19 cellular contexts compared by ENCODE assay signal in genomic region chrX:136597954-136598353, GRCh38. TPM values are rescaled to one million over a fixed set of nuclear protein-coding genes. Genes with fewer than 3 reads are reported as not detected.
DNase-seq lines count a peak whose midpoint lies in the region; ATAC-seq and TF ChIP-seq lines count a peak whose summit lies in the region.
"Had no signal": no experiment of that assay in that cellular context is flagged by ENCODE, and none has a peak within 500 bp of the region (broad histone marks: within the 10 kb centered on the region; RNA-seq: fewer than 3 reads in every experiment).

No MANE protein-coding gene starts in this region.

- H3K27ac ChIP-seq in KMS-11 (peak overlapping the region; percentile 70), H9 (ENCODE audit: insufficient read length, low read depth, low read length) (no peak overlapping the region)
- H3K27ac ChIP-seq: SK-N-MC had no signal

- H3K4me3 ChIP-seq in KMS-11 (IDR thresholded peaks at IDR 0.05; ENCODE audit: insufficient read depth, low read depth, low read length), result no peak overlapping the region
- H3K4me3 ChIP-seq: K562, SK-N-MC had no signal

- H4K20me1 ChIP-seq in KMS-11 (ENCODE audit: insufficient read depth), result no peaks in the 10 kb centered on the region
- H4K20me1 ChIP-seq in H9 (ENCODE audit: control insufficient read depth, insufficient read depth, insufficient read length), result no peaks in the 10 kb centered on the region

- H4K5ac ChIP-seq in H9 (ENCODE audit: insufficient read length, low read depth, low read length), result no peak overlapping the region

- peak overlapping the region; percentile 93 for H3K27ac Mint-ChIP-seq in activated T-cell treated with anti-CD3 and anti-CD28 coated beads, Interleukin-2, amount 50 U/mL, for 72 hours
- peak overlapping the region; percentile 92 for H3K27ac Mint-ChIP-seq in activated CD4-positive, alpha-beta memory T cell treated with anti-CD3 and anti-CD28 coated beads for 36 hours
- H3K27ac Mint-ChIP-seq in stimulated activated effector memory CD8-positive, alpha-beta T cell treated with anti-CD3 and anti-CD28 coated beads, Interleukin-12 subunit alpha, Interleukin-12 subunit beta, amount 100 ng/mL, for 72 hours, result peak overlapping the region; percentile 76
- no peak overlapping the region for H3K27ac Mint-ChIP-seq in H9

- H3K4me1 ChIP-seq in KMS-11 (ENCODE audit: low read depth, poor library complexity, severe bottlenecking) (peaks cover 35% of the 10 kb centered on the region), H9 (ENCODE audit: insufficient read depth, low read length) (no peaks in the 10 kb centered on the region)

- H4K8ac ChIP-seq in H9 (replicated peaks; ENCODE audit: insufficient read length, low read depth, low read length), result no peak overlapping the region

- peak overlapping the region; percentile 50; the same call in 1 of the 2 replicates for H2AFZ ChIP-seq in KMS-11 (ENCODE audit: low read depth)
- no peak overlapping the region for H2AFZ ChIP-seq in H9 (ENCODE audit: low read length)

- no peak overlapping the region for H3K4ac ChIP-seq in H9 (ENCODE audit: low read depth, low read length)

- no peaks in the 10 kb centered on the region for H3K36me3 ChIP-seq in KMS-11 (ENCODE audit: insufficient read depth)

- H3K56ac ChIP-seq in H9 (ENCODE audit: insufficient read length, low read depth, low read length), result no peak overlapping the region

- H3K27me3 ChIP-seq in KMS-11 (ENCODE audit: insufficient read depth, low read depth) (no peaks in the 10 kb centered on the region), H9 (ENCODE audit: insufficient read depth, low read length) (no peaks in the 10 kb centered on the region)

- no peak overlapping the region for H2BK120ac ChIP-seq in H9 (ENCODE audit: low read depth, low read length, poor library complexity, severe bottlenecking)

- no peak overlapping the region for H2AK5ac ChIP-seq in H9 (ENCODE audit: insufficient read length, low read length)

- peak; percentile 41 to 53 for ATAC-seq in activated T-cell treated with anti-CD3 and anti-CD28 coated beads, Interleukin-2, amount 50 U/mL, for 72 hours (replicated peaks in 1 of 2)
- ATAC-seq in stimulated activated effector memory CD8-positive, alpha-beta T cell treated with anti-CD3 and anti-CD28 coated beads, Interleukin-12 subunit alpha, Interleukin-12 subunit beta, amount 100 ng/mL, for 72 hours, result no peak
- no peak for ATAC-seq in HG03460 (IDR thresholded peaks at IDR 0.05; ENCODE audit: unreplicated experiment)
- ATAC-seq: K562 had no signal

- H3T11ph ChIP-seq in H9 (ENCODE audit: low read length), result no peak overlapping the region

- H2BK12ac ChIP-seq in H9 (ENCODE audit: insufficient read length, low read depth, low read length), result no peak overlapping the region

- H3K79me2 ChIP-seq in KMS-11 (ENCODE audit: insufficient read depth, low read depth) (no peaks in the 10 kb centered on the region), H9 (ENCODE audit: insufficient read depth, low read length) (no peaks in the 10 kb centered on the region)

- no peaks in the 10 kb centered on the region for H3K23me2 ChIP-seq in H9 (ENCODE audit: insufficient read length, low read depth, low read length, poor library complexity, severe bottlenecking)

- H3K4me1 Mint-ChIP-seq in activated T-cell treated with anti-CD3 and anti-CD28 coated beads, Interleukin-2, amount 50 U/mL, for 72 hours (ENCODE audit: low read depth), result peaks cover 36% of the 10 kb centered on the region
- peaks cover 56% of the 10 kb centered on the region for H3K4me1 Mint-ChIP-seq in activated CD4-positive, alpha-beta memory T cell treated with anti-CD3 and anti-CD28 coated beads for 36 hours (ENCODE audit: low read depth)
- peaks cover 22% of the 10 kb centered on the region for H3K4me1 Mint-ChIP-seq in stimulated activated effector memory CD8-positive, alpha-beta T cell treated with anti-CD3 and anti-CD28 coated beads, Interleukin-12 subunit alpha, Interleukin-12 subunit beta, amount 100 ng/mL, for 72 hours
- no peaks in the 10 kb centered on the region for H3K4me1 Mint-ChIP-seq in H9

- peaks cover 20% of the 10 kb centered on the region for H3K9me3 ChIP-seq in H9 (ENCODE audit: control insufficient read depth, low read depth, low read length)

- no peak overlapping the region for H4K91ac ChIP-seq in H9 (ENCODE audit: insufficient read length, low read depth, low read length)

- no peak for DNase-seq in activated T-cell treated with anti-CD3 and anti-CD28 coated beads, Interleukin-2, amount 50 U/mL, for 72 hours
- DNase-seq in activated T-cell treated with anti-CD3 and anti-CD28 coated beads for 4 hours, result no peak
- no peak for DNase-seq in activated CD4-positive, alpha-beta memory T cell treated with anti-CD3 and anti-CD28 coated beads for 36 hours
- DNase-seq in stimulated activated effector memory CD8-positive, alpha-beta T cell treated with anti-CD3 and anti-CD28 coated beads, Interleukin-12 subunit alpha, Interleukin-12 subunit beta, amount 100 ng/mL, for 72 hours (ENCODE audit: low spot score in 2 of 2), result no peak
- DNase-seq in H9, result no peak
- DNase-seq: C1 segment of cervical spinal cord, NCI-H1105 treated with DMSO at 0.1 percent for 48 hours, NCI-H2029, NCI-H446, NCI-H524 treated with DMSO at 0.1 percent for 48 hours, NCI-H774, SIG-M5 had no signal

- CTCF ChIA-PET in activated CD4-positive, alpha-beta memory T cell treated with anti-CD3 and anti-CD28 coated beads for 36 hours (lab: Charles Lee), result interaction anchor here (0.7 to 1.6 kb wide), 8 partner anchors 9 to 101 kb away, joined by 3 to 6 read pairs (median 4); no protein-coding TSS in a partner anchor

- H3K27me3 Mint-ChIP-seq in activated T-cell treated with anti-CD3 and anti-CD28 coated beads, Interleukin-2, amount 50 U/mL, for 72 hours (ENCODE audit: low read depth), result peaks cover 12% of the 10 kb centered on the region
- no peaks in the 10 kb centered on the region for H3K27me3 Mint-ChIP-seq in activated CD4-positive, alpha-beta memory T cell treated with anti-CD3 and anti-CD28 coated beads for 36 hours
- no peaks in the 10 kb centered on the region; the same call in 1 of the 2 replicates for H3K27me3 Mint-ChIP-seq in H9 (ENCODE audit: low read depth)

- H3K4me3 Mint-ChIP-seq in activated T-cell treated with anti-CD3 and anti-CD28 coated beads, Interleukin-2, amount 50 U/mL, for 72 hours, result peak overlapping the region; percentile 72 to 79
- peak overlapping the region; percentile 54 for H3K4me3 Mint-ChIP-seq in activated CD4-positive, alpha-beta memory T cell treated with anti-CD3 and anti-CD28 coated beads for 36 hours
- no peak overlapping the region for H3K4me3 Mint-ChIP-seq in stimulated activated effector memory CD8-positive, alpha-beta T cell treated with anti-CD3 and anti-CD28 coated beads, Interleukin-12 subunit alpha, Interleukin-12 subunit beta, amount 100 ng/mL, for 72 hours
- no peak overlapping the region for H3K4me3 Mint-ChIP-seq in H9

- POLR2A ChIA-PET in activated CD4-positive, alpha-beta memory T cell treated with anti-CD3 and anti-CD28 coated beads for 36 hours (lab: Charles Lee), result interaction anchor here (0.6 to 2.0 kb wide), 12 partner anchors 8 to 283 kb away, joined by 3 to 10 read pairs (median 4); partner anchors contain the start of gene RBMX

- no peak overlapping the region for H3K23ac ChIP-seq in H9 (ENCODE audit: insufficient read length, low read depth, low read length)

- no peak overlapping the region for H2BK5ac ChIP-seq in H9 (ENCODE audit: insufficient read length, low read length)

- intact Hi-C loops in activated CD4-positive, alpha-beta memory T cell treated with anti-CD3 and anti-CD28 coated beads for 36 hours (cut with micrococcal nuclease), result loop anchor here (1.0 to 2.0 kb wide), 3 partner anchors 13 to 21 kb away; no protein-coding TSS in a partner anchor

- 0 out of 2 replicates have a peak overlapping the region, but pooled peaks have one; percentile 19 for H3K9ac ChIP-seq in KMS-11
- H3K9ac ChIP-seq in H9 (ENCODE audit: extremely low read depth, insufficient read length, low read length), result no peak overlapping the region

- no peak overlapping the region for H2BK15ac ChIP-seq in H9 (ENCODE audit: low read depth, low read length)

- no peak overlapping the region for H2BK20ac ChIP-seq in H9 (ENCODE audit: low read depth, low read length, poor library complexity, severe bottlenecking)

- H3K9me3 Mint-ChIP-seq in activated T-cell treated with anti-CD3 and anti-CD28 coated beads, Interleukin-2, amount 50 U/mL, for 72 hours, result no peaks in the 10 kb centered on the region
- H3K9me3 Mint-ChIP-seq in activated CD4-positive, alpha-beta memory T cell treated with anti-CD3 and anti-CD28 coated beads for 36 hours, result peaks cover 9% of the 10 kb centered on the region
- H3K9me3 Mint-ChIP-seq in stimulated activated effector memory CD8-positive, alpha-beta T cell treated with anti-CD3 and anti-CD28 coated beads, Interleukin-12 subunit alpha, Interleukin-12 subunit beta, amount 100 ng/mL, for 72 hours, result peaks cover 2% of the 10 kb centered on the region
- H3K9me3 Mint-ChIP-seq in H9, result peaks cover 47 to 74% of the 10 kb centered on the region in 2 experiments

- H3K79me1 ChIP-seq in H9 (ENCODE audit: insufficient read depth, low read depth, low read length, poor library complexity, severe bottlenecking), result no peaks in the 10 kb centered on the region

- peaks cover 2 to 3% of the 10 kb centered on the region in 2 donors for H3K36me3 Mint-ChIP-seq in activated T-cell treated with anti-CD3 and anti-CD28 coated beads, Interleukin-2, amount 50 U/mL, for 72 hours (ENCODE audit: insufficient read depth in 2 of 2)
- H3K36me3 Mint-ChIP-seq in activated CD4-positive, alpha-beta memory T cell treated with anti-CD3 and anti-CD28 coated beads for 36 hours, result no peaks in the 10 kb centered on the region
- H3K36me3 Mint-ChIP-seq in stimulated activated effector memory CD8-positive, alpha-beta T cell treated with anti-CD3 and anti-CD28 coated beads, Interleukin-12 subunit alpha, Interleukin-12 subunit beta, amount 100 ng/mL, for 72 hours, result no peaks in the 10 kb centered on the region
- no peaks in the 10 kb centered on the region; a peak in 1 of 7 replicates for H3K36me3 Mint-ChIP-seq in H9 (ENCODE audit: insufficient read depth in 1 of 3, low read depth in 3 of 3)

- H3K4me2 ChIP-seq in KMS-11 (peak overlapping the region; percentile 66; the same call in 1 of the 2 replicates), H9 (ENCODE audit: insufficient read depth, insufficient read length, low read length) (no peak overlapping the region)

- H3K14ac ChIP-seq in H9 (ENCODE audit: insufficient read depth, low read length), result no peak overlapping the region

- H3K18ac ChIP-seq in H9 (ENCODE audit: insufficient read length, low read depth, low read length), result no peak overlapping the region

- TF ChIP-seq CTCF in KMS-11 (conservative IDR thresholded peaks at IDR 0.05; ENCODE audit: low read depth, low read length), result no peak
- TF ChIP-seq CTCF in H9 (conservative IDR thresholded peaks at IDR 0.05), result no peak

RNA-seq across cellular contexts. Expression of gene CD40LG, which starts 50.0 kb away (rescaled TPM):
- 10 to 100 TPM; 26.5 to 36.1 TPM for total RNA-seq in activated T-cell treated with anti-CD3 and anti-CD28 coated beads, Interleukin-2, amount 50 U/mL, for 72 hours
- 100 to 1,000 TPM; 153 to 155 TPM for total RNA-seq in activated CD4-positive, alpha-beta memory T cell treated with anti-CD3 and anti-CD28 coated beads for 36 hours
- not detected in 2 replicates for total RNA-seq in H9 (2021)
- total RNA-seq: A673, LHCN-M2, MCF 10A had no signal

Comparison
In these comparisons a context has a peak if more than half of its experiments do, and no peak if none do; other contexts are left out.
1. ATAC-seq: peak in activated T-cell treated with anti-CD3 and anti-CD28 coated beads, Interleukin-2, amount 50 U/mL, for 72 hours (2 of 2); none in stimulated activated effector memory CD8-positive, alpha-beta T cell treated with anti-CD3 and anti-CD28 coated beads, Interleukin-12 subunit alpha, Interleukin-12 subunit beta, amount 100 ng/mL, for 72 hours (single experiment) and HG03460 (single experiment).
2. H3K27ac Mint-ChIP-seq: peak in activated T-cell treated with anti-CD3 and anti-CD28 coated beads, Interleukin-2, amount 50 U/mL, for 72 hours (single experiment), activated CD4-positive, alpha-beta memory T cell treated with anti-CD3 and anti-CD28 coated beads for 36 hours (single experiment) and stimulated activated effector memory CD8-positive, alpha-beta T cell treated with anti-CD3 and anti-CD28 coated beads, Interleukin-12 subunit alpha, Interleukin-12 subunit beta, amount 100 ng/mL, for 72 hours (single experiment); none in H9 (0 of 3).
3. H3K4me3 Mint-ChIP-seq: peak in activated T-cell treated with anti-CD3 and anti-CD28 coated beads, Interleukin-2, amount 50 U/mL, for 72 hours (2 of 2) and activated CD4-positive, alpha-beta memory T cell treated with anti-CD3 and anti-CD28 coated beads for 36 hours (single experiment); none in stimulated activated effector memory CD8-positive, alpha-beta T cell treated with anti-CD3 and anti-CD28 coated beads, Interleukin-12 subunit alpha, Interleukin-12 subunit beta, amount 100 ng/mL, for 72 hours (single experiment) and H9 (0 of 2).
4. RNA of gene CD40LG, which starts 50.0 kb away (total RNA-seq): 153 to 155 TPM in activated CD4-positive, alpha-beta memory T cell treated with anti-CD3 and anti-CD28 coated beads for 36 hours and 26.5 to 36.1 TPM in activated T-cell treated with anti-CD3 and anti-CD28 coated beads, Interleukin-2, amount 50 U/mL, for 72 hours; not detected in H9; every median in the first group is over 10 times any median in the second.